ENCODE assay signal across 15 cellular contexts in the genomic region with DNA sequence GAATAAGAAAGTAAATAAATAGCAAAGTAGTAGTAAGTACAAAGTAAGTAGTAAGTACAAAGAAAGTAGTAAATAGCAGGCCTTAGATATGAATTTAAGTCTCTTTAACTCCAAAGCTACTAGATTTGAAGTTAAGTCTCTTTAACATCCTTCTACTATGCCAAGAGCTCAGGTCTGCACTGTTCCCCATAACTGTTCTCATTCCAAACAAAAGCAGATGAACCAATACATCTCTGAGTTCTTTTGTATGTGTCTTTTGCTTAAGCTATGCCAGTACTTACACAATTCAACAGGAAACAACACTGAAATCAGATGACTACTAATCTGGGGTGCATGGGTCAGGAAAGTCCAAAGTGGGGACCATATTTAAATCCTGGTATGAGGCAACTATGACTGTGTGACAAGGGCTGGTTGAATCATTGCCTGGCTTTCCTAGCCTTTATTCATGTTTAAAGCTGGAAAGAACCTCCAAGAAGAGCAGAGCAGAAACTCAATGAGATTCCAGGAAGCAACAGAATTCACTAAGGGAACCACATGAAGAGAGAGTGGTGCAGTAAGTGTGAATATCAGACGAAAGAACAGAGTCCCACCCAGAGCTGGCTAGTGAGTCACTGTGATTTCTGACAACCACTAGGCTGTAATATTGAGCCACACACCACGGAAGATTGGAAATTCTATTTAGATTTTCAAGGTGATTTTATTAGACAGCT. TPM values are rescaled to one million over a fixed set of nuclear protein-coding genes. Genes with fewer than 3 reads are reported as not detected.
DNase-seq lines count a peak whose midpoint lies in the region; FAIRE-seq and TF ChIP-seq lines count a peak whose summit lies in the region.
"Had no signal": no experiment of that assay in that cellular context is flagged by ENCODE, and none has a peak within 500 bp of the region (broad histone marks: within the 10 kb centered on the region; RNA-seq: fewer than 3 reads in every experiment).

No MANE protein-coding gene starts in this region.

- H3K9me3 ChIP-seq in vagina, result no peaks in the 10 kb centered on the region
- H3K9me3 ChIP-seq: Caco-2, right lobe of liver, uterus had no signal

- peak; percentile 57 for FAIRE-seq in HTR-8/SVneo (lab: Jason Lieb, UNC)

- no peaks in the 10 kb centered on the region for H3K27me3 ChIP-seq in vagina
- H3K27me3 ChIP-seq: right lobe of liver, uterus had no signal

- TF ChIP-seq CTCF in AG09319 (IDR thresholded peaks at IDR 0.05; ENCODE audit: low read depth, low read length) (peak; percentile 36), vagina (IDR thresholded peaks at IDR 0.05) (no peak), progenitor cell of endocrine pancreas (IDR thresholded peaks at IDR 0.05; ENCODE audit: unreplicated experiment) (no peak)

- no peaks in the 10 kb centered on the region for H3K27me3 Mint-ChIP-seq in progenitor cell of endocrine pancreas

- H3K36me3 Mint-ChIP-seq in progenitor cell of endocrine pancreas (ENCODE audit: insufficient read depth), result no peaks in the 10 kb centered on the region

- H3K4me3 Mint-ChIP-seq in progenitor cell of endocrine pancreas (ENCODE audit: low read depth), result no peak overlapping the region

- H3K4me1 ChIP-seq in vagina, result peaks cover 2% of the 10 kb centered on the region
- H3K4me1 ChIP-seq: Caco-2, uterus had no signal

- H3K4me1 Mint-ChIP-seq in progenitor cell of endocrine pancreas (ENCODE audit: low read depth), result peaks cover 23% of the 10 kb centered on the region

- TF ChIP-seq POLR2A in vagina (IDR thresholded peaks at IDR 0.05), result no peak

- no peaks in the 10 kb centered on the region for H3K36me3 ChIP-seq in vagina
- H3K36me3 ChIP-seq: right lobe of liver, uterus had no signal

- H3K27ac ChIP-seq in vagina, result no peak overlapping the region
- H3K27ac ChIP-seq: right lobe of liver, uterus had no signal

- intact Hi-C loops in vagina (cut with DNase I), result no loop called here

- no peak overlapping the region for H3K27ac Mint-ChIP-seq in progenitor cell of endocrine pancreas

- H3K9me3 Mint-ChIP-seq in progenitor cell of endocrine pancreas (ENCODE audit: low read depth), result no peaks in the 10 kb centered on the region

- DNase-seq in AG09319 (ENCODE audit: extremely low read depth, low read depth) (no peak), HTR-8/SVneo (ENCODE audit: insufficient read length, low spot score) (no peak), dermis blood vessel endothelial cell (peak; percentile 40), lung microvascular endothelial cell (ENCODE audit: low read depth in 2 of 2) (peak; percentile 13 to 60), GM19238 (ENCODE audit: insufficient read length, low spot score) (no peak), vagina (ENCODE audit: extremely low spot score in 2 of 2) (no peak), NCI-H2107 (lab: John Stamatoyannopoulos, UW) (no peak), progenitor cell of endocrine pancreas (ENCODE audit: low spot score, unreplicated experiment) (no peak)
- DNase-seq: activated CD4-positive, alpha-beta T cell treated with anti-CD3 and anti-CD28 coated beads, Interleukin-2, amount 50 U/mL, for 48 hours; Caco-2; foreskin melanocyte; mesendoderm; NCI-H526; right lobe of liver; uterus had no signal

- H3K4me3 ChIP-seq in vagina, result no peak overlapping the region
- H3K4me3 ChIP-seq: right lobe of liver, uterus had no signal

RNA-seq across cellular contexts. Expression of a gene that starts 51.0 kb away (rescaled TPM):
- under 0.01 and 0.60 TPM in 2 replicates for total RNA-seq in dermis blood vessel endothelial cell
- 0.44 and 0.79 TPM in 2 replicates for total RNA-seq in lung microvascular endothelial cell
- 6.9 TPM for total RNA-seq in vagina
- 31.5 and 37.5 TPM in 2 replicates for total RNA-seq in progenitor cell of endocrine pancreas

Comparison
In these comparisons a context has a peak if more than half of its experiments do, and no peak if none do; other contexts are left out.
1. DNase-seq: peak in dermis blood vessel endothelial cell (single experiment) and lung microvascular endothelial cell (2 of 2); none in AG09319 (single experiment), HTR-8/SVneo (single experiment), GM19238 (single experiment), vagina (0 of 2), NCI-H2107 (single experiment) and progenitor cell of endocrine pancreas (single experiment).